9 cellular contexts compared by ENCODE assay signal in the genomic region with DNA sequence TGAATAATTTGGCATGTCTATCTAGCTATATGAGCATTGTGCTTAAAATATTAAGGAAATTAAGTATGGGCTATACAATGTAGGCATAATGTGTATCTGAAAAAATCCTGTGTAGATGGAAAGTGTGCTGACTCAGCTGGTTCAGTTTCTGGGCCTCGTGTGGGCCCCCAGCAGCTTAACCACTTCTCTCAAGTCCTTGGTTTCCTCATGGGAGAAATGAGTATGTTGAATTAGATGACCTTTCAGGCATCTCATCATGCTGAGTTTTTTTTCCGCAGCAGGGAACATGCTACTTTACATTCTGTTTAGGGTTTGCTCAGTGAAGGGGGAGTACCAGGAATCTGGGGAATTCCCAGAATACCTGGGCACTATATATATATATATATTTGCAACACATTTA. TPM values are rescaled to one million over a fixed set of nuclear protein-coding genes. Genes with fewer than 3 reads are reported as not detected.
DNase-seq lines count a peak whose midpoint lies in the region; ATAC-seq and TF ChIP-seq lines count a peak whose summit lies in the region.
"Had no signal": no experiment of that assay in that cellular context is flagged by ENCODE, and none has a peak within 500 bp of the region (broad histone marks: within the 10 kb centered on the region; RNA-seq: fewer than 3 reads in every experiment).

No MANE protein-coding gene starts in this region.

- no peak overlapping the region for H3K4me2 ChIP-seq in H9 (ENCODE audit: insufficient read depth, insufficient read length, low read length)

- peak overlapping the region in 1 of 3 experiments; percentile 15; a peak in 1 of 7 replicates for H3K27ac Mint-ChIP-seq in H9

- intact Hi-C loops in thyroid gland (cut with DNase I): no loop called here

- no peak overlapping the region for H3K56ac ChIP-seq in H9 (ENCODE audit: insufficient read length, low read depth, low read length)

- no peak overlapping the region for H3K4ac ChIP-seq in H9 (ENCODE audit: low read depth, low read length)

- H3K79me2 ChIP-seq in H9 (ENCODE audit: insufficient read depth, low read length): no peaks in the 10 kb centered on the region

- WGBS in thyroid gland, 2 donors: 35 to 47% methylated on average over 2 of the region's 2 CpGs
- WGBS in H9 (ENCODE audit: extremely low coverage, insufficient read length, low lambda C conversion rate): no CpG with 5 or more reads among the region's 2 CpGs

- ATAC-seq in HG02981 (IDR thresholded peaks at IDR 0.05; ENCODE audit: unreplicated experiment): peak; percentile 58
- ATAC-seq: left colon had no signal

- no peak overlapping the region for H4K5ac ChIP-seq in H9 (ENCODE audit: insufficient read length, low read depth, low read length)

- no peak overlapping the region for H4K8ac ChIP-seq in H9 (replicated peaks; ENCODE audit: insufficient read length, low read depth, low read length)

- no peak overlapping the region for H2BK15ac ChIP-seq in H9 (ENCODE audit: low read depth, low read length)

- no peak overlapping the region for H4K91ac ChIP-seq in H9 (ENCODE audit: insufficient read length, low read depth, low read length)

- no peak overlapping the region for H2AFZ ChIP-seq in H9 (ENCODE audit: low read length)

- H2BK20ac ChIP-seq in H9 (ENCODE audit: low read depth, low read length, poor library complexity, severe bottlenecking): no peak overlapping the region

- H3K36me3 ChIP-seq in thyroid gland: no peaks in the 10 kb centered on the region

- no peak overlapping the region for H3K4me3 ChIP-seq in thyroid gland (replicated peaks in 1 of 3)

- H3K23me2 ChIP-seq in H9 (ENCODE audit: insufficient read length, low read depth, low read length, poor library complexity, severe bottlenecking): no peaks in the 10 kb centered on the region

- H3K18ac ChIP-seq in H9 (ENCODE audit: insufficient read length, low read depth, low read length): no peak overlapping the region

- no peak overlapping the region for H3K23ac ChIP-seq in H9 (ENCODE audit: insufficient read length, low read depth, low read length)

- peaks cover 18 to 27% of the 10 kb centered on the region in 2 experiments for H3K4me1 Mint-ChIP-seq in H9

- H3K27me3 ChIP-seq in thyroid gland: no peaks in the 10 kb centered on the region
- H3K27me3 ChIP-seq in H9 (ENCODE audit: insufficient read depth, low read length): no peaks in the 10 kb centered on the region

- no peaks in the 10 kb centered on the region for H3K4me1 ChIP-seq in thyroid gland
- H3K4me1 ChIP-seq in H9 (ENCODE audit: insufficient read depth, low read length): peaks cover 5% of the 10 kb centered on the region; the same call in 1 of the 2 replicates

- peaks cover 0 to 14% (median 7%) of the 10 kb centered on the region in 3 experiments; a peak in 3 of 7 replicates for H3K36me3 Mint-ChIP-seq in H9 (ENCODE audit: insufficient read depth in 1 of 3, low read depth in 3 of 3)

- H3K27me3 Mint-ChIP-seq in H9 (ENCODE audit: low read depth): no peaks in the 10 kb centered on the region

- H2BK120ac ChIP-seq in H9 (ENCODE audit: low read depth, low read length, poor library complexity, severe bottlenecking): no peak overlapping the region

- peaks cover 2 to 6% of the 10 kb centered on the region in 2 experiments; a peak in 4 of 5 replicates for H3K9me3 Mint-ChIP-seq in H9

- no peak overlapping the region for H3K27ac ChIP-seq in thyroid gland
- H3K27ac ChIP-seq in H9 (ENCODE audit: insufficient read length, low read depth, low read length): no peak overlapping the region

- H3K4me3 Mint-ChIP-seq in H9: no peak overlapping the region

- no peaks in the 10 kb centered on the region for H3K79me1 ChIP-seq in H9 (ENCODE audit: insufficient read depth, low read depth, low read length, poor library complexity, severe bottlenecking)

- TF ChIP-seq CTCF in thyroid gland (IDR thresholded peaks at IDR 0.05): no peak
- TF ChIP-seq CTCF in H9 (conservative IDR thresholded peaks at IDR 0.05): no peak

- H4K20me1 ChIP-seq in H9 (ENCODE audit: control insufficient read depth, insufficient read depth, insufficient read length): no peaks in the 10 kb centered on the region

- H2AK5ac ChIP-seq in H9 (ENCODE audit: insufficient read length, low read length): no peak overlapping the region

- no peak for TF ChIP-seq POLR2A in thyroid gland (IDR thresholded peaks at IDR 0.05)

- no peak overlapping the region for H3K14ac ChIP-seq in H9 (ENCODE audit: insufficient read depth, low read length)

- no peak overlapping the region for H2BK12ac ChIP-seq in H9 (ENCODE audit: insufficient read length, low read depth, low read length)

- H3K9me3 ChIP-seq in thyroid gland: no peaks in the 10 kb centered on the region
- no peaks in the 10 kb centered on the region for H3K9me3 ChIP-seq in H9 (ENCODE audit: control insufficient read depth, low read depth, low read length)

- no peak overlapping the region for H3K9ac ChIP-seq in H9 (ENCODE audit: extremely low read depth, insufficient read length, low read length)

- DNase-seq in NCI-H2227 (lab: John Stamatoyannopoulos, UW; ENCODE audit: unreplicated experiment): peak; percentile 5
- no peak for DNase-seq in NCI-H2227 treated with DMSO at 0.1 percent for 48 hours (lab: John Stamatoyannopoulos, UW)
- DNase-seq in activated CD4-positive, alpha-beta T cell treated with anti-CD3 and anti-CD28 coated beads, Interleukin-2, amount 50 U/mL, for 4 hours: peak; percentile 51 to 58
- DNase-seq in stimulated activated CD4-positive, alpha-beta T cell treated with anti-CD3 and anti-CD28 coated beads, Interleukin-4, amount 100 ng/mL, for 4 hours: peak; percentile 48 to 75
- DNase-seq in thyroid gland: no peak
- DNase-seq in effector CD8-positive, alpha-beta T cell (lab: John Stamatoyannopoulos, UW): no peak
- no peak for DNase-seq in H9
- DNase-seq: left colon had no signal

- no peak overlapping the region for H3T11ph ChIP-seq in H9 (ENCODE audit: low read length)

- no peak overlapping the region for H2BK5ac ChIP-seq in H9 (ENCODE audit: insufficient read length, low read length)

RNA-seq across cellular contexts. Expression of a gene that starts 30.5 kb away (rescaled TPM):
- total RNA-seq in thyroid gland (1 to 10 TPM in 3 of 4 donors, under 1 TPM in 1; 0.67 to 2.7 (median 1.4) TPM), H9 (2021) (7.1 and 8.2 TPM in 2 replicates)

Comparison
In these comparisons a context has a peak if more than half of its experiments do, and no peak if none do; other contexts are left out.
1. DNase-seq: peak in NCI-H2227 (single experiment), activated CD4-positive, alpha-beta T cell treated with anti-CD3 and anti-CD28 coated beads, Interleukin-2, amount 50 U/mL, for 4 hours (2 of 2) and stimulated activated CD4-positive, alpha-beta T cell treated with anti-CD3 and anti-CD28 coated beads, Interleukin-4, amount 100 ng/mL, for 4 hours (2 of 2); none in NCI-H2227 treated with DMSO at 0.1 percent for 48 hours (single experiment), thyroid gland (0 of 2), effector CD8-positive, alpha-beta T cell (single experiment) and H9 (single experiment).